In genomic region chr2:177552414-177553175, GRCh38 we compare ENCODE assay signal across 8 cellular contexts.
DNase-seq lines count a peak whose midpoint lies in the region; ATAC-seq and TF ChIP-seq lines count a peak whose summit lies in the region.

No MANE protein-coding gene starts in this region.

- no peaks in the 10 kb centered on the region for H3K27me3 Mint-ChIP-seq in central memory CD8-positive, alpha-beta T cell

- peaks cover 24% of the 10 kb centered on the region for H3K36me3 Mint-ChIP-seq in central memory CD8-positive, alpha-beta T cell (ENCODE audit: insufficient read depth)

- ATAC-seq in GM19035 (IDR thresholded peaks at IDR 0.05; ENCODE audit: unreplicated experiment) (peak; percentile 96), HG03280 (IDR thresholded peaks at IDR 0.05; ENCODE audit: unreplicated experiment) (peak; percentile 96)
- peak; percentile 97 for ATAC-seq in activated CD4-positive, CD25-positive, alpha-beta regulatory T cell treated with anti-CD3 and anti-CD28 coated beads, Interleukin-2, amount 50 U/mL, for 24 hours
- peak; percentile 93 for ATAC-seq in central memory CD8-positive, alpha-beta T cell (replicated peaks; ENCODE audit: extremely low read depth, poor library complexity, severe bottlenecking)

- no peak for TF ChIP-seq CTCF in AG09319 (IDR thresholded peaks at IDR 0.05; ENCODE audit: low read depth, low read length)

- no peaks in the 10 kb centered on the region for H3K9me3 Mint-ChIP-seq in central memory CD8-positive, alpha-beta T cell

- H3K27ac Mint-ChIP-seq in central memory CD8-positive, alpha-beta T cell (ENCODE audit: low read depth) = peak overlapping the region; percentile 100

- H3K4me3 Mint-ChIP-seq in central memory CD8-positive, alpha-beta T cell = peak overlapping the region; percentile 99

- H3K4me1 Mint-ChIP-seq in central memory CD8-positive, alpha-beta T cell = peaks cover 15% of the 10 kb centered on the region

- DNase-seq in AG09319 (ENCODE audit: extremely low read depth, low read depth) (peak; percentile 54), NCI-H345 (lab: John Stamatoyannopoulos, UW) (peak; percentile 92), islet precursor cell (peak; percentile 93)
- peak; percentile 92 for DNase-seq in central memory CD8-positive, alpha-beta T cell (ENCODE audit: low spot score in 2 of 2)
- peak; percentile 77 to 78 for DNase-seq in stimulated activated CD4-positive, alpha-beta T cell treated with anti-CD3 and anti-CD28 coated beads, Interleukin-12 subunit alpha, Interleukin-12 subunit beta, amount 100 ng/mL, for 24 hours (ENCODE audit: low read depth in 2 of 2)

Comparison
In these comparisons a context has a peak if more than half of its experiments do, and no peak if none do; other contexts are left out.
1. Peak in every context shown above with its lines: DNase-seq and ATAC-seq.